In genomic region chr1:16611164-16611563, GRCh38 we compare ENCODE assay signal across 10 cellular contexts. TPM values are rescaled to one million over a fixed set of nuclear protein-coding genes. Genes with fewer than 3 reads are reported as not detected.
DNase-seq lines count a peak whose midpoint lies in the region; ATAC-seq and TF ChIP-seq lines count a peak whose summit lies in the region.
"Not testable (repeated sequence)": the region's sequence is repeated elsewhere in the genome, so short reads cannot be mapped to it uniquely, and the experiment has no call there.
"Had no signal": no experiment of that assay in that cellular context is flagged by ENCODE, and none has a peak within 500 bp of the region (broad histone marks: within the 10 kb centered on the region; RNA-seq: fewer than 3 reads in every experiment).

No MANE protein-coding gene starts in this region.

- CTCF ChIA-PET in WTC11 (lab: Charles Lee), result interaction anchor here (0.7 to 5.9 kb wide), 2 partner anchors 9 to 120 kb away, joined by 3 to 56 read pairs; no protein-coding TSS in a partner anchor

- DNase-seq in WTC11 (ENCODE audit: low spot score) (peak; percentile 11), Right ventricle myocardium inferior (ENCODE audit: missing footprints) (peak; percentile 68), islet precursor cell (peak; percentile 43), lung (ENCODE audit: low spot score) (peak; percentile 29), sigmoid colon (peak; percentile 59)
- DNase-seq in activated CD8-positive, alpha-beta memory T cell treated with anti-CD3 and anti-CD28 coated beads, Interleukin-2, amount 50 U/mL, for 48 hours, result peak; percentile 50

- not testable (repeated sequence) for H3K4me3 ChIP-seq in Loucy (ENCODE audit: low read length, poor library complexity, severe bottlenecking); lung; sigmoid colon

- not testable (repeated sequence) for TF ChIP-seq CTCF in Loucy (conservative IDR thresholded peaks at IDR 0.05; ENCODE audit: low read length); WTC11 (IDR thresholded peaks at IDR 0.05); lung (IDR thresholded peaks at IDR 0.05; ENCODE audit: control extremely low read depth, extremely low read depth); sigmoid colon (IDR thresholded peaks at IDR 0.05)

- intact Hi-C loops in Right ventricle myocardium inferior (cut with DNase I), result not testable (repeated sequence)
- intact Hi-C loops in sigmoid colon (cut with DNase I), result loop anchor here (10.0 kb wide), 3 partner anchors 166 to 444 kb away; partner anchors contain the start of genes NECAP2 and SDHB

- H2AFZ ChIP-seq in Loucy (ENCODE audit: low read length), result not testable (repeated sequence)

- H3K36me3 Mint-ChIP-seq in WTC11, result not testable (repeated sequence)

- peaks cover 21% of the 10 kb centered on the region for H4K20me1 ChIP-seq in Loucy (ENCODE audit: insufficient read depth, low read length, poor library complexity, severe bottlenecking)

- peaks cover 22% of the 10 kb centered on the region for H3K79me2 ChIP-seq in Loucy (ENCODE audit: insufficient read depth, low read length)

- not testable (repeated sequence) for H3F3A ChIP-seq in Loucy (ENCODE audit: low read depth)

- not testable (repeated sequence) for ATAC-seq in WTC11; Right ventricle myocardium inferior; lung (ENCODE audit: insufficient read depth, low FRiP score)

- not testable (repeated sequence) for TF ChIP-seq EP300 in sigmoid colon (IDR thresholded peaks at IDR 0.05)

- not testable (repeated sequence) for H3K27ac Mint-ChIP-seq in WTC11

- H3K9me3 Mint-ChIP-seq in WTC11, result not testable (repeated sequence)

- not testable (repeated sequence) for H3K27me3 Mint-ChIP-seq in WTC11 (ENCODE audit: low read depth)

- H3K27me3 ChIP-seq in Loucy (ENCODE audit: insufficient read depth, low read length, poor library complexity, severe bottlenecking); lung (ENCODE audit: control insufficient read depth, insufficient read depth); sigmoid colon: not testable (repeated sequence)

- H3K4me1 ChIP-seq in Loucy (ENCODE audit: insufficient read depth, low read length, poor library complexity, severe bottlenecking) (peaks cover 38% of the 10 kb centered on the region), sigmoid colon (peaks cover 0 to 24% (median 21%) of the 10 kb centered on the region in 4 donors)
- not testable (repeated sequence) for H3K4me1 ChIP-seq in lung (ENCODE audit: control insufficient read depth in 2 of 2, insufficient read depth in 2 of 2, low read length in 2 of 2)

- not testable (repeated sequence) for H3K9me2 ChIP-seq in Loucy (replicated peaks; ENCODE audit: low read depth, low read length)

- 89 to 93% methylated on average over 4 of the region's 4 CpGs for WGBS in lung, 2 donors
- WGBS in sigmoid colon, 2 donors, result 88 to 90% methylated on average over 4 of the region's 4 CpGs

- peak overlapping the region; percentile 77 for H3K4me2 ChIP-seq in Loucy (ENCODE audit: low read depth, low read length, poor library complexity, severe bottlenecking)

- H3K36me3 ChIP-seq in Loucy (ENCODE audit: insufficient read depth, low read length), result peaks cover 23% of the 10 kb centered on the region; the same call in 1 of the 2 replicates
- peaks cover 2 to 12% of the 10 kb centered on the region in 2 donors for H3K36me3 ChIP-seq in lung (ENCODE audit: control insufficient read depth in 2 of 2, insufficient read depth in 2 of 2, low read length in 2 of 2)
- peaks cover 15 to 24% (median 22%) of the 10 kb centered on the region in 4 donors for H3K36me3 ChIP-seq in sigmoid colon

- not testable (repeated sequence) for H3K4me3 Mint-ChIP-seq in WTC11

- H3K4me1 Mint-ChIP-seq in WTC11, result not testable (repeated sequence)

- H3K9me3 ChIP-seq in Loucy (ENCODE audit: insufficient read depth, low read depth, low read length); lung (ENCODE audit: control insufficient read depth in 2 of 2, insufficient read depth in 1 of 2, low read length in 1 of 2); sigmoid colon: not testable (repeated sequence)

- POLR2A ChIA-PET in WTC11 (lab: Charles Lee), result not testable (repeated sequence)

- H3K27ac ChIP-seq in lung (ENCODE audit: low read depth in 1 of 2, low read length in 1 of 2), result not testable (repeated sequence)
- peak overlapping the region in 1 of 4 donors; percentile 84 for H3K27ac ChIP-seq in sigmoid colon

- not testable (repeated sequence) for TF ChIP-seq POLR2A in sigmoid colon (IDR thresholded peaks at IDR 0.05)

- H3K9ac ChIP-seq in Loucy (ENCODE audit: low read depth, low read length, poor library complexity, severe bottlenecking), result not testable (repeated sequence)

RNA-seq across cellular contexts. Expression of gene NBPF1, which starts 2.2 kb away (rescaled TPM):
- total RNA-seq in WTC11 (2021) (17.5 to 18.3 TPM (median 17.9 TPM) in 3 replicates), Right ventricle myocardium inferior (12.4 TPM), lung (10 to 100 TPM; 54.1 to 83.8 TPM), sigmoid colon (10 to 100 TPM; 30.3 to 80.9 (median 37.2) TPM)
- polyA plus RNA-seq in lung (1 to 10 TPM; 4.3 to 5.7 TPM), sigmoid colon (10 to 100 TPM; 12.1 to 42.8 (median 21.0) TPM)

RNA-seq across cellular contexts. Expression of gene RNU1-3, which starts 55.6 kb away (rescaled TPM):
- total RNA-seq in WTC11 (2021), result 1,028 to 1,267 TPM (median 1,197 TPM) in 3 replicates
- 4,572 TPM for total RNA-seq in Right ventricle myocardium inferior
- 1,000 to 10,000 TPM in 1 of 2 donors, under 1 TPM in 1; under 0.01 to 3,134 TPM for total RNA-seq in lung
- polyA plus RNA-seq in lung, result not detected
- total RNA-seq in sigmoid colon, result under 1 TPM; under 0.01 TPM
- not detected for polyA plus RNA-seq in sigmoid colon
- total RNA-seq: GM23248, HT1080, LHCN-M2 had no signal
- polyA plus RNA-seq: GM23248 had no signal

Comparison
In these comparisons a context has a peak if more than half of its experiments do, and no peak if none do; other contexts are left out.
1. DNase-seq: peak in every context shown above with its lines; median percentile 68 in Right ventricle myocardium inferior; 59 in sigmoid colon; 50 in activated CD8-positive, alpha-beta memory T cell treated with anti-CD3 and anti-CD28 coated beads, Interleukin-2, amount 50 U/mL, for 48 hours; 43 in islet precursor cell; 29 in lung; 11 in WTC11.